19 cellular contexts compared by ENCODE assay signal in the genomic region with DNA sequence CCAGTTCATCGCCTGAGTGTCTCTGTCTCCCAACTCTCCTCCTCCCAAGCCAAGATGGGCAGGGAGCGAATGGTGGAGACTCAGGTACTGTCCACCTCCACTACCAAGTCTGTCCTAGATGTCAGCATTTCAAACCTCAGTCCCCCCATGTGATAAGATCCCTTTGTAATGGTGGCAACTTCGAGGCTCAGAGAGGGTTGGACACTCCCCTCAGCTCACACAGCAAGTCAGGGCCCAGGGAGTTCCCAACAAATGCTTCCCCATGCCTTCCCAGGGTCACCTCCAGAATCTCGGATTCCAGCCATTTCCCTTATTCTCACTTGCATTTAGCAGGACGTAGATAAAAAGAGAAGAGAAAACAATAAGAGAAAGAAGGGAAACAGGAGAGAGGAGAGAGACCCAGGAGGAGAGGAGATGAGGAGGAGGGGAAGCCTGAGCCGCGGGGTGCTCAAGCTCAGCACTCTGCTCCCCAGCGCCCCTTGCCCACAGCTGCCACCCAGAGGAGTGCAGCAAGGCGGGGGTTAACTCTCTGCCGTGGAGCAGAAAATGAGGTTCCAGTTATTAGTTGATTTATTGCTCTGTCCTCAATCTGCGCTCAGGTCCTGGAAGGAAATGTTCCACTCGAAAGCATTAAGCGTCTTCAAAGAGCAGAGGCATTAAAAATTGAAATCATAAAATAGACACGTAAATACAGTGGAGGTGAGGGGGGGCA.
"Had no signal": no experiment of that assay in that cellular context is flagged by ENCODE, and none has a peak within 500 bp of the region (broad histone marks: within the 10 kb centered on the region; RNA-seq: fewer than 3 reads in every experiment).

No MANE protein-coding gene starts in this region.

- DNase-seq: activated CD4-positive, alpha-beta T cell treated with anti-CD3 and anti-CD28 coated beads, Interleukin-2, amount 10 ng/mL, durations not matched to agents 7 days and 5 days; activated CD8-positive, alpha-beta T cell treated with anti-CD3 and anti-CD28 coated beads, Interleukin-2, amount 10 ng/mL, durations not matched to agents 7 days and 5 days; activated naive CD4-positive, alpha-beta T cell treated with anti-CD3 and anti-CD28 coated beads for 36 hours; activated T-cell treated with anti-CD3 and anti-CD28 coated beads, Interleukin-2, amount 50 U/mL, for 24 hours; anterior cingulate cortex; effector CD4-positive, alpha-beta T cell; esophagus squamous epithelium; left cardiac atrium; mesenchymal stem cell; naive thymus-derived CD4-positive, alpha-beta T cell; spleen; stimulated activated naive CD4-positive, alpha-beta T cell; T1000; upper lobe of right lung had no signal

- H3K9me3 ChIP-seq: esophagus squamous epithelium, neutrophil, spleen, upper lobe of right lung had no signal

- H3K9ac ChIP-seq: parathyroid adenoma had no signal

- H3K27ac ChIP-seq: esophagus squamous epithelium, neutrophil, parathyroid adenoma, spleen, upper lobe of right lung had no signal

- FAIRE-seq: endothelial cell of umbilical vein, islet of Langerhans had no signal

- H3K4me3 ChIP-seq: esophagus squamous epithelium, spleen, upper lobe of right lung had no signal

- ATAC-seq: activated CD4-positive, CD25-positive, alpha-beta regulatory T cell treated with anti-CD3 and anti-CD28 coated beads, Interleukin-2, amount 50 U/mL, for 24 hours; activated CD8-positive, alpha-beta T cell treated with anti-CD3 and anti-CD28 coated beads, Interleukin-2, amount 10 ng/mL, durations not matched to agents 7 days and 5 days; left cardiac atrium; naive thymus-derived CD4-positive, alpha-beta T cell had no signal

- H3K4me1 ChIP-seq: esophagus squamous epithelium, parathyroid adenoma, spleen, upper lobe of right lung had no signal

- H2AFZ ChIP-seq: parathyroid adenoma had no signal

- H3K36me3 ChIP-seq: esophagus squamous epithelium, neutrophil, spleen, upper lobe of right lung had no signal

- H3K79me2 ChIP-seq: parathyroid adenoma had no signal
